21 cellular contexts compared by ENCODE assay signal in genomic region chr1:91716339-91716738, GRCh38.
DNase-seq lines count a peak whose midpoint lies in the region; ATAC-seq, FAIRE-seq and TF ChIP-seq lines count a peak whose summit lies in the region.
"Had no signal": no experiment of that assay in that cellular context is flagged by ENCODE, and none has a peak within 500 bp of the region (broad histone marks: within the 10 kb centered on the region; RNA-seq: fewer than 3 reads in every experiment).

No MANE protein-coding gene starts in this region.

- H2BK20ac ChIP-seq in H9 (ENCODE audit: low read depth, low read length, poor library complexity, severe bottlenecking), result no peak overlapping the region

- H3K79me2 ChIP-seq in HepG2 (ENCODE audit: insufficient read depth, low read length) (no peaks in the 10 kb centered on the region), K562 (ENCODE audit: control insufficient read depth, insufficient read depth, low read length) (no peaks in the 10 kb centered on the region), H9 (ENCODE audit: insufficient read depth, low read length) (no peaks in the 10 kb centered on the region)

- H3K4me3 ChIP-seq in HepG2 (replicated peaks in 1 of 3; ENCODE audit: insufficient read depth in 1 of 3, low read depth in 2 of 3, low read length in 3 of 3) (no peak overlapping the region), right lobe of liver (no peak overlapping the region), K562 (no peak overlapping the region), uterus (no peak overlapping the region), Peyer's patch (no peak overlapping the region)
- H3K4me3 ChIP-seq: MG63 had no signal

- DNase-seq in HepG2 (ENCODE audit: low spot score) (no peak), right lobe of liver (no peak), K562 (ENCODE audit: extremely low read depth in 1 of 4, low spot score in 3 of 4) (peak; percentile 47 to 73 (median 54)), immature natural killer cell (no peak), uterus (no peak), GOT3 (lab: John Stamatoyannopoulos, UW) (no peak), Peyer's patch (no peak), H9 (no peak)
- DNase-seq: BE2C; Caco-2; CD4-positive, alpha-beta T cell; DMS 273 treated with DMSO at 0.1 percent for 48 hours; DMS79 treated with DMSO at 0.1 percent for 48 hours; H7; Kasumi-1; MG63; NCI-H1436; NCI-H1930; NCI-H510A; NCI-H748 treated with DMSO at 0.1 percent for 48 hours had no signal

- no peak overlapping the region for H4K8ac ChIP-seq in H9 (replicated peaks; ENCODE audit: insufficient read length, low read depth, low read length)

- no peaks in the 10 kb centered on the region for H3K27me3 ChIP-seq in HepG2 (ENCODE audit: control insufficient read depth in 1 of 2, insufficient read depth in 2 of 2, low read length in 2 of 2)
- no peaks in the 10 kb centered on the region for H3K27me3 ChIP-seq in right lobe of liver
- no peaks in the 10 kb centered on the region; a peak in 1 of 5 replicates for H3K27me3 ChIP-seq in K562 (ENCODE audit: control insufficient read depth in 2 of 2, insufficient read depth in 2 of 2, low read length in 2 of 2)
- H3K27me3 ChIP-seq in uterus, result no peaks in the 10 kb centered on the region
- H3K27me3 ChIP-seq in Peyer's patch, result no peaks in the 10 kb centered on the region
- no peaks in the 10 kb centered on the region for H3K27me3 ChIP-seq in H9 (ENCODE audit: insufficient read depth, low read length)
- H3K27me3 ChIP-seq: BE2C, MG63 had no signal

- FAIRE-seq in HepG2 (lab: Jason Lieb, UNC) (no peak), K562 (lab: Jason Lieb, UNC) (peak; percentile 42)

- TF ChIP-seq RAD21 in HepG2 (CRISPR knock-in tag; IDR thresholded peaks at IDR 0.05) (no peak), K562 (CRISPR knock-in tag; conservative IDR thresholded peaks at IDR 0.05 in 1 of 2, IDR thresholded peaks at IDR 0.05 in 1 of 2) (peak in 1 of 2 experiments; percentile 22; a peak in 1 of 4 replicates)

- intact Hi-C loops in HepG2 (cut with micrococcal nuclease; ENCODE audit: unreplicated experiment), result no loop called here
- intact Hi-C loops in right lobe of liver (cut with DNase I), result no loop called here
- intact Hi-C loops in K562 (cut with micrococcal nuclease), result loop anchor here (1.0 to 10.0 kb wide), 4 partner anchors 16 to 168 kb away; partner anchors contain the start of gene TGFBR3
- intact Hi-C loops in uterus (cut with DNase I; ENCODE audit: low total_unique reads), result no loop called here

- H2AK5ac ChIP-seq in H9 (ENCODE audit: insufficient read length, low read length), result no peak overlapping the region

- no peak overlapping the region for H3T11ph ChIP-seq in H9 (ENCODE audit: low read length)

- H3K14ac ChIP-seq in H9 (ENCODE audit: insufficient read depth, low read length), result no peak overlapping the region

- H3K9me1 ChIP-seq in K562 (ENCODE audit: control insufficient read depth, insufficient read depth, low read length), result no peaks in the 10 kb centered on the region

- no peaks in the 10 kb centered on the region for H4K20me1 ChIP-seq in HepG2 (ENCODE audit: insufficient read depth, low read length)
- H4K20me1 ChIP-seq in K562 (replicated peaks; ENCODE audit: control insufficient read depth, insufficient read depth, low read length), result no peaks in the 10 kb centered on the region
- H4K20me1 ChIP-seq in H9 (ENCODE audit: control insufficient read depth, insufficient read depth, insufficient read length), result no peaks in the 10 kb centered on the region

- ATAC-seq in HepG2 (no peak), right lobe of liver (no peak), K562 (peak; percentile 55)
- ATAC-seq: Right ventricle myocardium inferior had no signal

- H3K4me1 Mint-ChIP-seq in immature natural killer cell (peaks cover 59 to 87% of the 10 kb centered on the region in 2 donors), H9 (peaks cover 12 to 22% of the 10 kb centered on the region in 2 experiments)

- TF ChIP-seq POLR2A in HepG2 (IDR thresholded peaks at IDR 0.05; ENCODE audit: insufficient read depth in 1 of 2, low read depth in 2 of 2, low read length in 2 of 2) (no peak), right lobe of liver (IDR thresholded peaks at IDR 0.05) (no peak), K562 (conservative IDR thresholded peaks at IDR 0.05) (no peak), uterus (IDR thresholded peaks at IDR 0.05) (no peak), Peyer's patch (IDR thresholded peaks at IDR 0.05) (no peak)

- TF ChIP-seq CTCF in HepG2 (CRISPR knock-in tag; IDR thresholded peaks at IDR 0.05), result no peak
- TF ChIP-seq CTCF in right lobe of liver (IDR thresholded peaks at IDR 0.05), result no peak
- TF ChIP-seq CTCF in K562 (IDR thresholded peaks at IDR 0.05 in 2 of 3, conservative IDR thresholded peaks at IDR 0.05 in 1 of 3; ENCODE audit: insufficient read depth in 2 of 3, low read depth in 1 of 3, low read length in 3 of 3), result no peak
- TF ChIP-seq CTCF in uterus (IDR thresholded peaks at IDR 0.05), result no peak
- TF ChIP-seq CTCF in Peyer's patch (IDR thresholded peaks at IDR 0.05), result no peak
- TF ChIP-seq CTCF in H9 (conservative IDR thresholded peaks at IDR 0.05), result no peak

- H3K4ac ChIP-seq in H9 (ENCODE audit: low read depth, low read length), result no peak overlapping the region

- BruUV-seq in HepG2 (replicated peaks; lab: Mats Ljungman, UMichigan) (no TSS peak), K562 (replicated peaks; lab: Mats Ljungman, UMichigan) (no TSS peak)

- no peak overlapping the region for H3K9ac ChIP-seq in HepG2 (ENCODE audit: insufficient read depth, low read depth, low read length)
- H3K9ac ChIP-seq in K562 (ENCODE audit: insufficient read depth in 1 of 2, low read depth in 2 of 2, low read length in 2 of 2), result peak overlapping the region in 1 of 2 experiments; percentile 38; a peak in 2 of 4 replicates
- no peak overlapping the region for H3K9ac ChIP-seq in H9 (ENCODE audit: extremely low read depth, insufficient read length, low read length)

- no peak overlapping the region for H3K4me2 ChIP-seq in HepG2 (ENCODE audit: low read depth, low read length)
- peak overlapping the region; percentile 26 for H3K4me2 ChIP-seq in K562 (ENCODE audit: insufficient read depth, low read length)
- no peak overlapping the region for H3K4me2 ChIP-seq in H9 (ENCODE audit: insufficient read depth, insufficient read length, low read length)

- H3K9me3 ChIP-seq in HepG2 (ENCODE audit: low read length) (no peaks in the 10 kb centered on the region), right lobe of liver (no peaks in the 10 kb centered on the region), K562 (replicated peaks; ENCODE audit: control insufficient read depth, insufficient read depth, low read depth, low read length) (no peaks in the 10 kb centered on the region), uterus (no peaks in the 10 kb centered on the region), Peyer's patch (no peaks in the 10 kb centered on the region), H9 (ENCODE audit: control insufficient read depth, low read depth, low read length) (no peaks in the 10 kb centered on the region)
- H3K9me3 ChIP-seq: BE2C, Caco-2, MG63 had no signal

- H2BK15ac ChIP-seq in H9 (ENCODE audit: low read depth, low read length), result no peak overlapping the region

- no peak overlapping the region for H3K23ac ChIP-seq in H9 (ENCODE audit: insufficient read length, low read depth, low read length)

- TF ChIP-seq EP300 in HepG2 (IDR thresholded peaks at IDR 0.05; ENCODE audit: low read depth in 2 of 2, low read length in 2 of 2), result no peak
- TF ChIP-seq EP300 in HepG2 (CRISPR knock-in tag; IDR thresholded peaks at IDR 0.05; ENCODE audit: borderline replicate concordance), result no peak
- TF ChIP-seq EP300 in K562 (IDR thresholded peaks at IDR 0.05; ENCODE audit: low read length), result peak; percentile 83

- no peak overlapping the region for H2BK5ac ChIP-seq in H9 (ENCODE audit: insufficient read length, low read length)

- H3K27me3 Mint-ChIP-seq in immature natural killer cell (ENCODE audit: low read depth in 3 of 3), result peaks cover 3 to 68% (median 33%) of the 10 kb centered on the region in 3 donors
- no peaks in the 10 kb centered on the region for H3K27me3 Mint-ChIP-seq in H9 (ENCODE audit: low read depth)
- H3K27me3 Mint-ChIP-seq: CD4-positive, alpha-beta T cell had no signal

- H4K91ac ChIP-seq in H9 (ENCODE audit: insufficient read length, low read depth, low read length), result no peak overlapping the region

- H2AFZ ChIP-seq in HepG2 (ENCODE audit: low read length) (no peak overlapping the region), K562 (ENCODE audit: low read depth, low read length) (peak overlapping the region; percentile 33; the same call in 1 of the 2 replicates), H9 (ENCODE audit: low read length) (no peak overlapping the region)

- POLR2A ChIA-PET in HepG2 (lab: Yijun Ruan, JAX), result no interaction called here
- POLR2A ChIA-PET in K562 (lab: Yijun Ruan, JAX), result interaction anchor here (0.6 kb wide), 1 partner anchor 15 kb away, joined by 3 read pairs; no protein-coding TSS in a partner anchor

- no peak overlapping the region for H3K18ac ChIP-seq in H9 (ENCODE audit: insufficient read length, low read depth, low read length)

- H3K4me3 Mint-ChIP-seq in immature natural killer cell (peak overlapping the region in 1 of 5 donors; percentile 10), H9 (no peak overlapping the region)
- H3K4me3 Mint-ChIP-seq: CD4-positive, alpha-beta T cell had no signal

- H3K79me1 ChIP-seq in H9 (ENCODE audit: insufficient read depth, low read depth, low read length, poor library complexity, severe bottlenecking), result no peaks in the 10 kb centered on the region

- H3K56ac ChIP-seq in H9 (ENCODE audit: insufficient read length, low read depth, low read length), result no peak overlapping the region

- H4K5ac ChIP-seq in H9 (ENCODE audit: insufficient read length, low read depth, low read length), result no peak overlapping the region

- H2BK120ac ChIP-seq in H9 (ENCODE audit: low read depth, low read length, poor library complexity, severe bottlenecking), result no peak overlapping the region

- peaks cover 42 to 87% (median 73%) of the 10 kb centered on the region in 3 donors for H3K36me3 Mint-ChIP-seq in immature natural killer cell
- no peaks in the 10 kb centered on the region; a peak in 2 of 7 replicates for H3K36me3 Mint-ChIP-seq in H9 (ENCODE audit: insufficient read depth in 1 of 3, low read depth in 3 of 3)

- peaks cover 39 to 96% of the 10 kb centered on the region in 2 experiments for H3K36me3 ChIP-seq in HepG2 (replicated peaks in 1 of 2; ENCODE audit: control insufficient read depth in 1 of 2, insufficient read depth in 2 of 2, low read length in 2 of 2)
- peaks cover 0 to 26% (median 12%) of the 10 kb centered on the region in 4 donors for H3K36me3 ChIP-seq in right lobe of liver
- H3K36me3 ChIP-seq in K562 (ENCODE audit: control insufficient read depth, insufficient read depth, low read length), result peaks cover 59% of the 10 kb centered on the region
- peaks cover 0 to 3% of the 10 kb centered on the region in 2 donors for H3K36me3 ChIP-seq in uterus
- H3K36me3 ChIP-seq in Peyer's patch, result peaks cover 0 to 29% (median 0%) of the 10 kb centered on the region in 3 donors
- H3K36me3 ChIP-seq: BE2C, MG63 had no signal

- 97% methylated on average over 3 of the region's 3 CpGs for WGBS in HepG2 (ENCODE audit: low lambda C conversion rate)
- WGBS in right lobe of liver (ENCODE audit: insufficient coverage, low coverage, low lambda C conversion rate, missing lambda C conversion rate), result 77% methylated on average over 3 of the region's 3 CpGs
- WGBS in K562 (ENCODE audit: insufficient coverage, low coverage, missing lambda C conversion rate), result 3% methylated on average over 3 of the region's 3 CpGs
- no CpG with 5 or more reads among the region's 3 CpGs for WGBS in H9 (ENCODE audit: extremely low coverage, insufficient read length, low lambda C conversion rate)

- no peaks in the 10 kb centered on the region for H3K23me2 ChIP-seq in H9 (ENCODE audit: insufficient read length, low read depth, low read length, poor library complexity, severe bottlenecking)

- H2BK12ac ChIP-seq in H9 (ENCODE audit: insufficient read length, low read depth, low read length), result no peak overlapping the region

- in situ Hi-C loops in HepG2 (cut with HindIII; ENCODE audit: extremely low pct_ligation_motif_present, low pct_unique_long_range_greater_than_20kb) (no loop called here), K562 (cut with MboI) (no loop called here)

- no peak overlapping the region for H3K27ac ChIP-seq in HepG2 (ENCODE audit: extremely low read length, insufficient read depth, low read length)
- H3K27ac ChIP-seq in right lobe of liver, result no peak overlapping the region
- peak overlapping the region; percentile 39 for H3K27ac ChIP-seq in K562 (ENCODE audit: extremely low read depth, low read depth, low read length)
- peak overlapping the region; percentile 32 to 34 for H3K27ac ChIP-seq in uterus
- H3K27ac ChIP-seq in Peyer's patch, result no peak overlapping the region
- no peak overlapping the region for H3K27ac ChIP-seq in H9 (ENCODE audit: insufficient read length, low read depth, low read length)

- CTCF ChIA-PET in HepG2 (lab: Yijun Ruan, JAX; ENCODE audit: low intra/inter-chr PET ratio, low total read pairs) (no interaction called here), K562 (lab: Yijun Ruan, JAX; ENCODE audit: low intra/inter-chr PET ratio) (no interaction called here)

- H3K9me3 Mint-ChIP-seq in immature natural killer cell (no peaks in the 10 kb centered on the region), H9 (no peaks in the 10 kb centered on the region)
- H3K9me3 Mint-ChIP-seq: CD4-positive, alpha-beta T cell had no signal

- H3K27ac Mint-ChIP-seq in immature natural killer cell (peak overlapping the region; percentile 80 to 99 (median 90)), H9 (no peak overlapping the region)
- H3K27ac Mint-ChIP-seq: CD4-positive, alpha-beta T cell had no signal

- H3K4me1 ChIP-seq in HepG2 (ENCODE audit: insufficient read depth, low read length), result peaks cover 27% of the 10 kb centered on the region
- H3K4me1 ChIP-seq in right lobe of liver, result no peaks in the 10 kb centered on the region
- H3K4me1 ChIP-seq in K562 (replicated peaks in 1 of 2; ENCODE audit: control insufficient read depth in 2 of 2, insufficient read depth in 2 of 2, low read length in 2 of 2), result peaks cover 4 to 54% of the 10 kb centered on the region in 2 experiments; a peak in 4 of 5 replicates
- H3K4me1 ChIP-seq in uterus, result peaks cover 5 to 14% of the 10 kb centered on the region in 2 donors
- no peaks in the 10 kb centered on the region for H3K4me1 ChIP-seq in Peyer's patch
- H3K4me1 ChIP-seq in H9 (ENCODE audit: insufficient read depth, low read length), result no peaks in the 10 kb centered on the region
- H3K4me1 ChIP-seq: BE2C had no signal

Comparison
In these comparisons a context has a peak if more than half of its experiments do, and no peak if none do; other contexts are left out.
1. DNase-seq: peak in K562 (4 of 4); none in HepG2 (single experiment), right lobe of liver (0 of 3), immature natural killer cell (0 of 3), uterus (0 of 2), GOT3 (single experiment), Peyer's patch (0 of 3) and H9 (single experiment).
2. H3K27ac ChIP-seq: peak in K562 (single experiment) and uterus (2 of 2); none in HepG2 (single experiment), right lobe of liver (0 of 3), Peyer's patch (0 of 4) and H9 (single experiment).
3. H3K27ac Mint-ChIP-seq: peak in immature natural killer cell (6 of 6); none in H9 (0 of 3).
4. Of the 241 proteins assayed by ChIP-seq in both HepG2 and K562: peak only in HepG2: RBM22; only in K562: DPF2, EP300, HDAC2, KDM1A, KLF16, MEIS2 and 6 more; in both: none; in neither: 222; mixed calls (peak in some experiments, not most) for 6.